1 cellular context compared by ENCODE assay signal in genomic region chr12:52856077-52856476, GRCh38.
TF ChIP-seq lines count a peak whose summit lies in the region.

No MANE protein-coding gene starts in this region.

TF ChIP-seq in HEK293, 187 proteins besides CTCF, POLR2A, EP300 and RAD21:
- TF ChIP-seq ZNF280D (tag by site-specific recombination; IDR thresholded peaks at IDR 0.05) (peak; percentile 87; the same call in 1 of the 2 replicates), ZNF580 (tag by site-specific recombination; IDR thresholded peaks at IDR 0.05) (peak; percentile 66; the same call in 1 of the 2 replicates), ZNF146 (tag by site-specific recombination; IDR thresholded peaks at IDR 0.05) (peak; percentile 98)
TF ChIP-seq in HEK293: peak in this region for 3; not testable (repeated sequence) for 184.
